ENCODE assay signal across 1 cellular context in genomic region chrX:40544343-40545250, GRCh38.
TF ChIP-seq lines count a peak whose summit lies in the region.

No MANE protein-coding gene starts in this region.

TF ChIP-seq in K562, 482 proteins besides CTCF, POLR2A, EP300 and RAD21 (continued from another document):
- TF ChIP-seq CLOCK (CRISPR knock-in tag; IDR thresholded peaks at IDR 0.05; ENCODE audit: borderline replicate concordance) (no peak), STAT5B (CRISPR knock-in tag; IDR thresholded peaks at IDR 0.05) (no peak), ELF2 (CRISPR knock-in tag; IDR thresholded peaks at IDR 0.05) (no peak), BRCA1 (IDR thresholded peaks at IDR 0.05) (no peak), BRCA1 (CRISPR knock-in tag; IDR thresholded peaks at IDR 0.05) (no peak), HMG20A (CRISPR knock-in tag; conservative IDR thresholded peaks at IDR 0.05) (no peak), MAFG (tag; conservative IDR thresholded peaks at IDR 0.05) (no peak), ZSCAN32 (CRISPR knock-in tag; IDR thresholded peaks at IDR 0.05) (no peak), DMBX1 (CRISPR knock-in tag; IDR thresholded peaks at IDR 0.05; ENCODE audit: borderline replicate concordance) (no peak), ZNF184 (CRISPR knock-in tag; IDR thresholded peaks at IDR 0.05) (no peak), U2AF2 (optimal IDR thresholded peaks at IDR 0.05; ENCODE audit: low read depth, low read length) (no peak), MEIS2 (IDR thresholded peaks at IDR 0.05; ENCODE audit: partially characterized antibody) (peak; percentile 19), TOE1 (IDR thresholded peaks at IDR 0.05; ENCODE audit: borderline replicate concordance) (no peak), TOE1 (CRISPR knock-in tag; IDR thresholded peaks at IDR 0.05; ENCODE audit: borderline replicate concordance, low read depth) (no peak), ZBTB11 (CRISPR knock-in tag; IDR thresholded peaks at IDR 0.05) (0 out of 6 replicates have a peak, but pooled peaks of 1 of the 3 experiments have one; percentile 19), RFX5 (IDR thresholded peaks at IDR 0.05; ENCODE audit: low read depth, low read length) (no peak)
TF ChIP-seq in K562: peak in this region for 53.
